1 cellular context compared by ENCODE assay signal in the genomic region with DNA sequence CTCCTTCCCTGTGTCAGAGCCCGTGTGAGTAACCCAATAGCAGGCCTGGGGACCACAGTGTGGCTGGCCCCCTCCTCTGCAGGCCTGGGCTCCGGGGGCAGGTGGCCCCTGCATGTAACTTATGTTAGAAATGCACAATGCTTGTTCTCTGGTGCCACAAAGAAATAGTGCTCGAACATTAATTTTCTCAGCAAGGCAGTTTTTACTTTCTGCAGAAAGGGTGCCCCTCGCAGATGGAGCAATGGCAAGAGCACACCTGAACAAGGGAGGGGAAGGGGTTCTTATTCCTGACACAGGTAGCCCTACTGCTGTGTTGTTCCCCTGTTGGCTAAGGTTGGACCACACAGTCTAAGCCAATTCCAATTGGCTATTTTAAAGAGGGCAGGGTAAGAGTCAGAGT.
TF ChIP-seq lines count a peak whose summit lies in the region.

No MANE protein-coding gene starts in this region.

TF ChIP-seq in liver, 16 proteins besides CTCF, POLR2A, EP300 and RAD21:
- TF ChIP-seq FOXA2 (IDR thresholded peaks at IDR 0.05) (no peak), FOXA1 (IDR thresholded peaks at IDR 0.05) (no peak), YY1 (IDR thresholded peaks at IDR 0.05) (no peak), TAF1 (conservative IDR thresholded peaks at IDR 0.05) (no peak), HNF4A (conservative IDR thresholded peaks at IDR 0.05) (no peak), HNF4G (IDR thresholded peaks at IDR 0.05) (no peak), NR2F2 (IDR thresholded peaks at IDR 0.05) (no peak), SP1 (IDR thresholded peaks at IDR 0.05) (no peak)
- TF ChIP-seq, protein P1, sequence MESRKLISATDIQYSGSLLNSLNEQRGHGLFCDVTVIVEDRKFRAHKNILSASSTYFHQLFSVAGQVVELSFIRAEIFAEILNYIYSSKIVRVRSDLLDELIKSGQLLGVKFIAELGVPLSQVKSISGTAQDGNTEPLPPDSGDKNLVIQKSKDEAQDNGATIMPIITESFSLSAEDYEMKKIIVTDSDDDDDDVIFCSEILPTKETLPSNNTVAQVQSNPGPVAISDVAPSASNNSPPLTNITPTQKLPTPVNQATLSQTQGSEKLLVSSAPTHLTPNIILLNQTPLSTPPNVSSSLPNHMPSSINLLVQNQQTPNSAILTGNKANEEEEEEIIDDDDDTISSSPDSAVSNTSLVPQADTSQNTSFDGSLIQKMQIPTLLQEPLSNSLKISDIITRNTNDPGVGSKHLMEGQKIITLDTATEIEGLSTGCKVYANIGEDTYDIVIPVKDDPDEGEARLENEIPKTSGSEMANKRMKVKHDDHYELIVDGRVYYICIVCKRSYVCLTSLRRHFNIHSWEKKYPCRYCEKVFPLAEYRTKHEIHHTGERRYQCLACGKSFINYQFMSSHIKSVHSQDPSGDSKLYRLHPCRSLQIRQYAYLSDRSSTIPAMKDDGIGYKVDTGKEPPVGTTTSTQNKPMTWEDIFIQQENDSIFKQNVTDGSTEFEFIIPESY (IDR thresholded peaks at IDR 0.05), result no peak
- TF ChIP-seq, protein P2, sequence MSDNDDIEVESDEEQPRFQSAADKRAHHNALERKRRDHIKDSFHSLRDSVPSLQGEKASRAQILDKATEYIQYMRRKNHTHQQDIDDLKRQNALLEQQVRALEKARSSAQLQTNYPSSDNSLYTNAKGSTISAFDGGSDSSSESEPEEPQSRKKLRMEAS (IDR thresholded peaks at IDR 0.05), result no peak
- TF ChIP-seq, protein P3, sequence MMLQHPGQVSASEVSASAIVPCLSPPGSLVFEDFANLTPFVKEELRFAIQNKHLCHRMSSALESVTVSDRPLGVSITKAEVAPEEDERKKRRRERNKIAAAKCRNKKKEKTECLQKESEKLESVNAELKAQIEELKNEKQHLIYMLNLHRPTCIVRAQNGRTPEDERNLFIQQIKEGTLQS (IDR thresholded peaks at IDR 0.05), result no peak
